26 cellular contexts compared by ENCODE assay signal in the genomic region with DNA sequence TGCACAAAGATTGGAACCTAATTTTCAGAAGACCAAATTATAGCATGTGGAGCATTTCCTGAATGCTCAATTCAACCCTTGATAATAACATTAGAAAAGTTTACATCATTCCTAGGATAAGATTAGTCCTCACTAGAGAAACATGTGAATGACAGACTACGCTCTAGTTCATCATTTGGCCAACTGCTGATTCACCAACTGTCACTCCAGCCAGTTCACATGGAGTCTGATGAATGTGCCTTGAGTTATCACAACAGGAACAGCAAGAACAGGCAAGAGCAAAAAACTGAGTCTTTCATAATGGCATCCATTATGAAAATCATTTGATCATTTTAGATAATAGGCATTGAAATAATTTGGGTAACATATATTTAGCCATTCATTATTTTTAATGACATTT.
"Had no signal": no experiment of that assay in that cellular context is flagged by ENCODE, and none has a peak within 500 bp of the region (broad histone marks: within the 10 kb centered on the region; RNA-seq: fewer than 3 reads in every experiment).

No MANE protein-coding gene starts in this region.

- H3K4me3 ChIP-seq: ascending aorta, coronary artery, hepatocyte, lower lobe of right lung, mucosa of descending colon, right lobe of liver, skin epidermis, thyroid gland, upper lobe of right lung had no signal

- H3K27me3 Mint-ChIP-seq: activated naive CD4-positive, alpha-beta T cell treated with anti-CD3 and anti-CD28 coated beads, Interleukin-2, amount 50 U/mL, for 24 hours; central memory CD8-positive, alpha-beta T cell; stimulated activated naive CD8-positive, alpha-beta T cell treated with anti-CD3 and anti-CD28 coated beads, Interleukin-15, Interleukin-2, amounts not matched to agents 100 ng/mL and 50 ng/mL, for 24 hours had no signal

- H3K4me1 Mint-ChIP-seq: activated naive CD4-positive, alpha-beta T cell treated with anti-CD3 and anti-CD28 coated beads, Interleukin-2, amount 50 U/mL, for 24 hours; central memory CD8-positive, alpha-beta T cell had no signal

- H3K4me3 Mint-ChIP-seq: activated CD8-positive, alpha-beta T cell treated with anti-CD3 and anti-CD28 coated beads, Interleukin-2, amount 10 ng/mL, durations not matched to agents 7 days and 5 days; activated naive CD4-positive, alpha-beta T cell treated with anti-CD3 and anti-CD28 coated beads, Interleukin-2, amount 50 U/mL, for 24 hours; activated T-helper 1 cell treated with anti-CD3 and anti-CD28 coated beads, Interleukin-12 subunit alpha, Interleukin-12 subunit beta, Interleukin-2, Interleukin-4 antibody, amounts not matched to agents 30 ng/mL and 10 ng/mL and 1 ng/mL, durations not matched to agents 14 hours and 24 hours and 36 hours; central memory CD8-positive, alpha-beta T cell; immature natural killer cell; stimulated activated naive CD8-positive, alpha-beta T cell treated with anti-CD3 and anti-CD28 coated beads, Interleukin-15, Interleukin-2, amounts not matched to agents 100 ng/mL and 50 ng/mL, for 24 hours had no signal

- ATAC-seq: activated CD8-positive, alpha-beta T cell treated with anti-CD3 and anti-CD28 coated beads, Interleukin-2, amount 10 ng/mL, durations not matched to agents 7 days and 5 days; foreskin keratinocyte; left lobe of liver; lower lobe of right lung; mucosa of descending colon; right lobe of liver; upper lobe of right lung had no signal

- H3K27ac Mint-ChIP-seq: activated CD8-positive, alpha-beta T cell treated with anti-CD3 and anti-CD28 coated beads, Interleukin-2, amount 10 ng/mL, durations not matched to agents 7 days and 5 days; activated naive CD4-positive, alpha-beta T cell treated with anti-CD3 and anti-CD28 coated beads, Interleukin-2, amount 50 U/mL, for 24 hours; activated T-helper 1 cell treated with anti-CD3 and anti-CD28 coated beads, Interleukin-12 subunit alpha, Interleukin-12 subunit beta, Interleukin-2, Interleukin-4 antibody, amounts not matched to agents 30 ng/mL and 10 ng/mL and 1 ng/mL, durations not matched to agents 14 hours and 24 hours and 36 hours; immature natural killer cell; stimulated activated naive CD8-positive, alpha-beta T cell treated with anti-CD3 and anti-CD28 coated beads, Interleukin-15, Interleukin-2, amounts not matched to agents 100 ng/mL and 50 ng/mL, for 24 hours had no signal

- DNase-seq: activated CD4-positive, alpha-beta T cell treated with anti-CD3 and anti-CD28 coated beads for 1 hour; activated CD4-positive, alpha-beta T cell treated with anti-CD3 and anti-CD28 coated beads, Interleukin-2, amount 50 U/mL, for 1 hour; activated CD8-positive, alpha-beta T cell treated with anti-CD3 and anti-CD28 coated beads, Interleukin-2, amount 10 ng/mL, durations not matched to agents 7 days and 5 days; activated gamma-delta T cell treated with Interleukin-2 at 50 U/mL for 16 hours; erythroblast; immature natural killer cell; lower lobe of right lung; mesendoderm; mucosa of descending colon; nucleus accumbens; posterior cingulate gyrus; right lobe of liver; stimulated activated CD4-positive, alpha-beta T cell treated with anti-CD3 and anti-CD28 coated beads, Interleukin-1b, Interleukin-23, amount 100 ng/mL, for 48 hours; thyroid gland; upper lobe of right lung; WERI-Rb-1 had no signal

- H3K9me3 ChIP-seq: lower lobe of right lung, mucosa of descending colon, right lobe of liver, thyroid gland, upper lobe of right lung had no signal

- H3K27me3 ChIP-seq: ascending aorta, foreskin keratinocyte, hepatocyte, right lobe of liver, thyroid gland, upper lobe of right lung had no signal

- H3K36me3 ChIP-seq: ascending aorta, lower lobe of right lung, right lobe of liver, thyroid gland, upper lobe of right lung, WERI-Rb-1 had no signal
